In genomic region chr2:55581875-55582547, GRCh38 we compare ENCODE assay signal across 16 cellular contexts. TPM values are rescaled to one million over a fixed set of nuclear protein-coding genes. Genes with fewer than 3 reads are reported as not detected.
DNase-seq lines count a peak whose midpoint lies in the region; ATAC-seq and TF ChIP-seq lines count a peak whose summit lies in the region.
"Had no signal": no experiment of that assay in that cellular context is flagged by ENCODE, and none has a peak within 500 bp of the region (broad histone marks: within the 10 kb centered on the region; RNA-seq: fewer than 3 reads in every experiment).

No MANE protein-coding gene starts in this region.

- POLR2A ChIA-PET in activated CD8-positive, alpha-beta T cell treated with anti-CD3 and anti-CD28 coated beads for 36 hours (lab: Charles Lee) = interaction anchor here (0.7 kb wide), 1 partner anchor 14 kb away, joined by 3 read pairs; no protein-coding TSS in a partner anchor
- POLR2A ChIA-PET in activated CD8-positive, alpha-beta T cell treated with anti-CD3 and anti-CD28 coated beads, Interleukin-2, amount 10 ng/mL, durations not matched to agents 7 days and 5 days (lab: Charles Lee) = no interaction called here
- POLR2A ChIA-PET in WTC11 (lab: Charles Lee) = no interaction called here

- no peak for DNase-seq in activated CD8-positive, alpha-beta T cell treated with anti-CD3 and anti-CD28 coated beads for 36 hours
- DNase-seq in activated CD8-positive, alpha-beta T cell treated with anti-CD3 and anti-CD28 coated beads, Interleukin-2, amount 10 ng/mL, durations not matched to agents 7 days and 5 days = no peak
- DNase-seq in WTC11 (ENCODE audit: low spot score) (no peak), immature natural killer cell (no peak), superior temporal gyrus (ENCODE audit: extremely low spot score) (peak; percentile 39), upper lobe of right lung (no peak), NCI-H2029 (lab: John Stamatoyannopoulos, UW) (no peak), NCI-H1048 (lab: John Stamatoyannopoulos, UW) (no peak)
- DNase-seq: 8988T, brain microvascular endothelial cell, DMS79, islet precursor cell had no signal

- peaks cover 32% of the 10 kb centered on the region for H3K4me1 Mint-ChIP-seq in activated CD8-positive, alpha-beta T cell treated with anti-CD3 and anti-CD28 coated beads for 36 hours (ENCODE audit: low read depth)
- H3K4me1 Mint-ChIP-seq in activated CD8-positive, alpha-beta T cell treated with anti-CD3 and anti-CD28 coated beads, Interleukin-2, amount 10 ng/mL, durations not matched to agents 7 days and 5 days (ENCODE audit: low read depth) = peaks cover 15% of the 10 kb centered on the region
- no peaks in the 10 kb centered on the region for H3K4me1 Mint-ChIP-seq in WTC11
- H3K4me1 Mint-ChIP-seq in immature natural killer cell = peaks cover 11 to 63% of the 10 kb centered on the region in 2 donors
- H3K4me1 Mint-ChIP-seq: neural progenitor cell had no signal

- no peak overlapping the region for H3K27ac ChIP-seq in upper lobe of right lung
- H3K27ac ChIP-seq: brain microvascular endothelial cell, epithelial cell of prostate, neural progenitor cell had no signal

- H3K36me3 Mint-ChIP-seq in activated CD8-positive, alpha-beta T cell treated with anti-CD3 and anti-CD28 coated beads for 36 hours (ENCODE audit: low read depth) = peaks cover 30% of the 10 kb centered on the region
- H3K36me3 Mint-ChIP-seq in activated CD8-positive, alpha-beta T cell treated with anti-CD3 and anti-CD28 coated beads, Interleukin-2, amount 10 ng/mL, durations not matched to agents 7 days and 5 days (ENCODE audit: low read depth) = peaks cover 48% of the 10 kb centered on the region
- H3K36me3 Mint-ChIP-seq in WTC11 = peaks cover 25% of the 10 kb centered on the region
- H3K36me3 Mint-ChIP-seq in immature natural killer cell = peaks cover 9 to 23% (median 15%) of the 10 kb centered on the region in 3 donors

- intact Hi-C loops in activated CD8-positive, alpha-beta T cell treated with anti-CD3 and anti-CD28 coated beads for 36 hours (cut with micrococcal nuclease) = no loop called here
- intact Hi-C loops in upper lobe of right lung (cut with DNase I) = no loop called here

- no peaks in the 10 kb centered on the region for H3K9me3 Mint-ChIP-seq in activated CD8-positive, alpha-beta T cell treated with anti-CD3 and anti-CD28 coated beads for 36 hours
- H3K9me3 Mint-ChIP-seq in activated CD8-positive, alpha-beta T cell treated with anti-CD3 and anti-CD28 coated beads, Interleukin-2, amount 10 ng/mL, durations not matched to agents 7 days and 5 days (ENCODE audit: insufficient read depth) = no peaks in the 10 kb centered on the region
- H3K9me3 Mint-ChIP-seq in WTC11 (no peaks in the 10 kb centered on the region), immature natural killer cell (no peaks in the 10 kb centered on the region)
- H3K9me3 Mint-ChIP-seq: neural progenitor cell; stimulated activated effector memory CD8-positive, alpha-beta T cell treated with anti-CD3 and anti-CD28 coated beads, Interleukin-12 subunit alpha, Interleukin-12 subunit beta, amount 100 ng/mL, for 72 hours had no signal

- H3K36me3 ChIP-seq in upper lobe of right lung = peaks cover 70% of the 10 kb centered on the region

- no peak for ATAC-seq in activated CD8-positive, alpha-beta T cell treated with anti-CD3 and anti-CD28 coated beads for 36 hours
- ATAC-seq in activated CD8-positive, alpha-beta T cell treated with anti-CD3 and anti-CD28 coated beads, Interleukin-2, amount 10 ng/mL, durations not matched to agents 7 days and 5 days = no peak
- no peak for ATAC-seq in WTC11
- no peak for ATAC-seq in upper lobe of right lung
- ATAC-seq: Panc1; stimulated activated effector memory CD8-positive, alpha-beta T cell treated with anti-CD3 and anti-CD28 coated beads, Interleukin-12 subunit alpha, Interleukin-12 subunit beta, amount 100 ng/mL, for 72 hours had no signal

- H3K4me3 ChIP-seq in upper lobe of right lung = no peak overlapping the region
- H3K4me3 ChIP-seq: neural progenitor cell had no signal

- no peaks in the 10 kb centered on the region for H3K27me3 Mint-ChIP-seq in activated CD8-positive, alpha-beta T cell treated with anti-CD3 and anti-CD28 coated beads for 36 hours
- no peaks in the 10 kb centered on the region for H3K27me3 Mint-ChIP-seq in activated CD8-positive, alpha-beta T cell treated with anti-CD3 and anti-CD28 coated beads, Interleukin-2, amount 10 ng/mL, durations not matched to agents 7 days and 5 days (ENCODE audit: low read depth)
- no peaks in the 10 kb centered on the region for H3K27me3 Mint-ChIP-seq in WTC11 (ENCODE audit: low read depth)
- no peaks in the 10 kb centered on the region for H3K27me3 Mint-ChIP-seq in immature natural killer cell (ENCODE audit: low read depth in 3 of 3)

- H3K4me3 Mint-ChIP-seq in activated CD8-positive, alpha-beta T cell treated with anti-CD3 and anti-CD28 coated beads for 36 hours = no peak overlapping the region
- no peak overlapping the region for H3K4me3 Mint-ChIP-seq in activated CD8-positive, alpha-beta T cell treated with anti-CD3 and anti-CD28 coated beads, Interleukin-2, amount 10 ng/mL, durations not matched to agents 7 days and 5 days
- no peak overlapping the region for H3K4me3 Mint-ChIP-seq in WTC11
- H3K4me3 Mint-ChIP-seq in immature natural killer cell = no peak overlapping the region
- H3K4me3 Mint-ChIP-seq: neural progenitor cell; stimulated activated effector memory CD8-positive, alpha-beta T cell treated with anti-CD3 and anti-CD28 coated beads, Interleukin-12 subunit alpha, Interleukin-12 subunit beta, amount 100 ng/mL, for 72 hours had no signal

- H3K9me3 ChIP-seq in upper lobe of right lung = no peaks in the 10 kb centered on the region

- CTCF ChIA-PET in activated CD8-positive, alpha-beta T cell treated with anti-CD3 and anti-CD28 coated beads for 36 hours (lab: Charles Lee) = no interaction called here
- CTCF ChIA-PET in activated CD8-positive, alpha-beta T cell treated with anti-CD3 and anti-CD28 coated beads, Interleukin-2, amount 10 ng/mL, durations not matched to agents 7 days and 5 days (lab: Charles Lee) = interaction anchor here (0.9 to 1.1 kb wide), 2 partner anchors 17 to 21 kb away, joined by 3 read pairs; no protein-coding TSS in a partner anchor
- CTCF ChIA-PET in WTC11 (lab: Charles Lee) = interaction anchor here (0.5 to 1.3 kb wide), 8 partner anchors 10 to 613 kb away, joined by 3 to 4 read pairs (median 3); partner anchors contain the start of gene CFAP36

- peak overlapping the region; percentile 59 for H3K27ac Mint-ChIP-seq in activated CD8-positive, alpha-beta T cell treated with anti-CD3 and anti-CD28 coated beads for 36 hours
- no peak overlapping the region for H3K27ac Mint-ChIP-seq in activated CD8-positive, alpha-beta T cell treated with anti-CD3 and anti-CD28 coated beads, Interleukin-2, amount 10 ng/mL, durations not matched to agents 7 days and 5 days
- H3K27ac Mint-ChIP-seq in WTC11 (0 out of 2 replicates have a peak overlapping the region, but pooled peaks have one; percentile 22), immature natural killer cell (peak overlapping the region in 5 of 6 donors; percentile 7 to 73 (median 53))
- H3K27ac Mint-ChIP-seq: neural progenitor cell; stimulated activated effector memory CD8-positive, alpha-beta T cell treated with anti-CD3 and anti-CD28 coated beads, Interleukin-12 subunit alpha, Interleukin-12 subunit beta, amount 100 ng/mL, for 72 hours had no signal

- no peaks in the 10 kb centered on the region for H3K4me1 ChIP-seq in upper lobe of right lung
- H3K4me1 ChIP-seq: neural progenitor cell had no signal

- TF ChIP-seq CTCF in activated CD8-positive, alpha-beta T cell treated with anti-CD3 and anti-CD28 coated beads for 36 hours (IDR thresholded peaks at IDR 0.05) = no peak
- no peak for TF ChIP-seq CTCF in WTC11 (IDR thresholded peaks at IDR 0.05)
- no peak for TF ChIP-seq CTCF in upper lobe of right lung (IDR thresholded peaks at IDR 0.05)

- no peaks in the 10 kb centered on the region for H3K27me3 ChIP-seq in upper lobe of right lung
- H3K27me3 ChIP-seq: brain microvascular endothelial cell, neural progenitor cell had no signal

TF ChIP-seq in WTC11, 78 proteins besides CTCF, POLR2A, EP300 and RAD21:
- no peak for TF ChIP-seq NR2C2 (CRISPR knock-in tag; IDR thresholded peaks at IDR 0.05)

RNA-seq across cellular contexts. Expression of gene PPP4R3B, which starts 35.4 kb away (rescaled TPM):
- 10 to 100 TPM; 70.5 to 80.6 TPM for total RNA-seq in activated CD8-positive, alpha-beta T cell treated with anti-CD3 and anti-CD28 coated beads for 36 hours
- 10 to 100 TPM; 67.6 to 68.2 TPM for total RNA-seq in activated CD8-positive, alpha-beta T cell treated with anti-CD3 and anti-CD28 coated beads, Interleukin-2, amount 10 ng/mL, durations not matched to agents 7 days and 5 days
- total RNA-seq in WTC11 (2021) = 38.2 to 41.4 TPM (median 39.0 TPM) in 3 replicates
- 10 to 100 TPM; 49.7 to 87.7 (median 58.3) TPM for polyA plus RNA-seq in immature natural killer cell
- 65.5 TPM for total RNA-seq in upper lobe of right lung
